ENCODE assay signal across 26 cellular contexts in the genomic region with DNA sequence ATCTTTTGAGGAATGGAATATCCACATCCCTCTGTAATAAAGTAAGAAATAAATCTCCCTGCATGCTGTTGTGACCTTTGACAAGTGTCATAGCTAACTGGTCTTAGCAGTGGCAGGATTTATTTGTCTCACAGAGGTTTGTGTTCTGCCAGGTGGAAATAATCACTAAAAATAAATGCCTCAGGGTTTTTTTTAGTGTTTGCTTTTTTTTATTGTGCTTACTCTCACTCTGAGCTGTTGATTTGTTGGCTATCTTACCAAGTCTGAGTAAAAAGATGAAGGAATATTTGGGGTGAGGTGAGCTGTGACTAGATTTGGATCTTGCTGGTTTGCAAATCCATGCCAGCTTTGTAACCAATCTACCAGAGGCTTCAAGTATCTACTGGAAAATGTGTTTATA.
"Had no signal": no experiment of that assay in that cellular context is flagged by ENCODE, and none has a peak within 500 bp of the region (broad histone marks: within the 10 kb centered on the region; RNA-seq: fewer than 3 reads in every experiment).

No MANE protein-coding gene starts in this region.

- H3K36me3 ChIP-seq: neutrophil, spleen, stomach, thoracic aorta had no signal

- H3K4me2 ChIP-seq: hepatocyte had no signal

- H3K27ac ChIP-seq: coronary artery, foreskin keratinocyte, hepatocyte, neutrophil, spleen, stomach, thoracic aorta had no signal

- H3K9me3 Mint-ChIP-seq: type B pancreatic cell had no signal

- H3K4me1 Mint-ChIP-seq: endodermal cell; stimulated activated naive B cell treated with anti-CD40 and anti-IgM and Interleukin-4, amounts not matched to agents 10 μg/mL and 1 μg/mL and 100 μg/mL, for 72 hours had no signal

- H3K27ac Mint-ChIP-seq: endodermal cell; natural killer cell treated with Interleukin-12 subunit alpha and Interleukin-12 subunit beta and Interleukin-15 and Interleukin-18, amount 100 ng/mL, for 72 hours; stimulated activated naive B cell treated with anti-CD40 and anti-IgM and Interleukin-4, amounts not matched to agents 10 μg/mL and 1 μg/mL and 100 μg/mL, for 72 hours; type B pancreatic cell had no signal

- H3K27me3 ChIP-seq: foreskin keratinocyte, hepatocyte, neutrophil, spleen, stomach had no signal

- ATAC-seq: foreskin keratinocyte; left cardiac atrium; left ventricle myocardium superior; natural killer cell treated with Interleukin-12 subunit alpha and Interleukin-12 subunit beta and Interleukin-15 and Interleukin-18, amount 100 ng/mL, for 72 hours; sciatic nerve; stimulated activated naive B cell treated with anti-CD40 and anti-IgM and Interleukin-4, amounts not matched to agents 10 μg/mL and 1 μg/mL and 100 μg/mL, for 72 hours had no signal

- H2AFZ ChIP-seq: hepatocyte had no signal

- H3K4me1 ChIP-seq: foreskin keratinocyte, spleen, stomach had no signal

- H3K4me3 Mint-ChIP-seq: endodermal cell; natural killer cell treated with Interleukin-12 subunit alpha and Interleukin-12 subunit beta and Interleukin-15 and Interleukin-18, amount 100 ng/mL, for 72 hours; stimulated activated naive B cell treated with anti-CD40 and anti-IgM and Interleukin-4, amounts not matched to agents 10 μg/mL and 1 μg/mL and 100 μg/mL, for 72 hours; type B pancreatic cell had no signal

- H3K27me3 Mint-ChIP-seq: natural killer cell treated with Interleukin-12 subunit alpha and Interleukin-12 subunit beta and Interleukin-15 and Interleukin-18, amount 100 ng/mL, for 72 hours; stimulated activated naive B cell treated with anti-CD40 and anti-IgM and Interleukin-4, amounts not matched to agents 10 μg/mL and 1 μg/mL and 100 μg/mL, for 72 hours; type B pancreatic cell had no signal

- H3K79me2 ChIP-seq: hepatocyte had no signal

- DNase-seq: effector CD4-positive, alpha-beta T cell; endodermal cell; erythroblast; foreskin keratinocyte; head of caudate nucleus; kidney; left cardiac atrium; left ventricle myocardium superior; mesenchymal stem cell; midbrain; posterior cingulate gyrus; spleen; stimulated activated CD4-positive, alpha-beta T cell treated with anti-CD3 and anti-CD28 coated beads, Interleukin-15, amount 100 ng/mL, for 24 hours; stimulated activated CD4-positive, alpha-beta T cell treated with anti-CD3 and anti-CD28 coated beads, Interleukin-1b, Interleukin-23, amount 100 ng/mL, for 48 hours; stimulated activated CD4-positive, alpha-beta T cell treated with anti-CD3 and anti-CD28 coated beads, Interleukin-4, amount 100 ng/mL, for 4 hours; stimulated activated naive B cell treated with anti-CD40 and anti-IgM and Interleukin-4, amounts not matched to agents 10 μg/mL and 1 μg/mL and 100 μg/mL, for 72 hours; stomach; substantia nigra had no signal

- H3K36me3 Mint-ChIP-seq: stimulated activated naive B cell treated with anti-CD40 and anti-IgM and Interleukin-4, amounts not matched to agents 10 μg/mL and 1 μg/mL and 100 μg/mL, for 72 hours; type B pancreatic cell had no signal

- H3K9me3 ChIP-seq: neutrophil had no signal

- H3K4me3 ChIP-seq: coronary artery, hepatocyte, lung, spleen, stomach, thoracic aorta had no signal
